Comparison of ENCODE assay signal across 1 cellular context in the genomic region with DNA sequence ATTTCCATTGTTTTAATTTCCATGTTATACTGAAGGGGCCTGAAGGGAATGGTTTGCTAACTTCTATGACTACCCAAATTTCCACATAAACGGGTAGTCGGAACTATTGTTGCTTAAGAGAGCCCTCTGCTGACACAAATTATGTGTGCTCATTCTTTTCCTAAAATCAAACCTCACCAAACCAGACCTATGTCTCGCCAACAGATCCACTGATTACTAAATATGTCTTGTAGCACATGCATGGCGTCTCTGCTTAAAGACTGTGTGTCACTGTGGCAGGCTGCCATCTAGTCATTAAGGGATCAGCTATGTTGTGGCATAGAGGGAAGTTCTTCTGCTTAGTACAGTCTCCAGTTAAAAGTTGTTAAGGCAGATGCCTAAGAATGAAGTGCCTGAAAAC.
TF ChIP-seq lines count a peak whose summit lies in the region.

No MANE protein-coding gene starts in this region.

TF ChIP-seq in GM23338, 12 proteins besides CTCF, POLR2A, EP300 and RAD21 (continued from another document):
- TF ChIP-seq, protein P1, sequence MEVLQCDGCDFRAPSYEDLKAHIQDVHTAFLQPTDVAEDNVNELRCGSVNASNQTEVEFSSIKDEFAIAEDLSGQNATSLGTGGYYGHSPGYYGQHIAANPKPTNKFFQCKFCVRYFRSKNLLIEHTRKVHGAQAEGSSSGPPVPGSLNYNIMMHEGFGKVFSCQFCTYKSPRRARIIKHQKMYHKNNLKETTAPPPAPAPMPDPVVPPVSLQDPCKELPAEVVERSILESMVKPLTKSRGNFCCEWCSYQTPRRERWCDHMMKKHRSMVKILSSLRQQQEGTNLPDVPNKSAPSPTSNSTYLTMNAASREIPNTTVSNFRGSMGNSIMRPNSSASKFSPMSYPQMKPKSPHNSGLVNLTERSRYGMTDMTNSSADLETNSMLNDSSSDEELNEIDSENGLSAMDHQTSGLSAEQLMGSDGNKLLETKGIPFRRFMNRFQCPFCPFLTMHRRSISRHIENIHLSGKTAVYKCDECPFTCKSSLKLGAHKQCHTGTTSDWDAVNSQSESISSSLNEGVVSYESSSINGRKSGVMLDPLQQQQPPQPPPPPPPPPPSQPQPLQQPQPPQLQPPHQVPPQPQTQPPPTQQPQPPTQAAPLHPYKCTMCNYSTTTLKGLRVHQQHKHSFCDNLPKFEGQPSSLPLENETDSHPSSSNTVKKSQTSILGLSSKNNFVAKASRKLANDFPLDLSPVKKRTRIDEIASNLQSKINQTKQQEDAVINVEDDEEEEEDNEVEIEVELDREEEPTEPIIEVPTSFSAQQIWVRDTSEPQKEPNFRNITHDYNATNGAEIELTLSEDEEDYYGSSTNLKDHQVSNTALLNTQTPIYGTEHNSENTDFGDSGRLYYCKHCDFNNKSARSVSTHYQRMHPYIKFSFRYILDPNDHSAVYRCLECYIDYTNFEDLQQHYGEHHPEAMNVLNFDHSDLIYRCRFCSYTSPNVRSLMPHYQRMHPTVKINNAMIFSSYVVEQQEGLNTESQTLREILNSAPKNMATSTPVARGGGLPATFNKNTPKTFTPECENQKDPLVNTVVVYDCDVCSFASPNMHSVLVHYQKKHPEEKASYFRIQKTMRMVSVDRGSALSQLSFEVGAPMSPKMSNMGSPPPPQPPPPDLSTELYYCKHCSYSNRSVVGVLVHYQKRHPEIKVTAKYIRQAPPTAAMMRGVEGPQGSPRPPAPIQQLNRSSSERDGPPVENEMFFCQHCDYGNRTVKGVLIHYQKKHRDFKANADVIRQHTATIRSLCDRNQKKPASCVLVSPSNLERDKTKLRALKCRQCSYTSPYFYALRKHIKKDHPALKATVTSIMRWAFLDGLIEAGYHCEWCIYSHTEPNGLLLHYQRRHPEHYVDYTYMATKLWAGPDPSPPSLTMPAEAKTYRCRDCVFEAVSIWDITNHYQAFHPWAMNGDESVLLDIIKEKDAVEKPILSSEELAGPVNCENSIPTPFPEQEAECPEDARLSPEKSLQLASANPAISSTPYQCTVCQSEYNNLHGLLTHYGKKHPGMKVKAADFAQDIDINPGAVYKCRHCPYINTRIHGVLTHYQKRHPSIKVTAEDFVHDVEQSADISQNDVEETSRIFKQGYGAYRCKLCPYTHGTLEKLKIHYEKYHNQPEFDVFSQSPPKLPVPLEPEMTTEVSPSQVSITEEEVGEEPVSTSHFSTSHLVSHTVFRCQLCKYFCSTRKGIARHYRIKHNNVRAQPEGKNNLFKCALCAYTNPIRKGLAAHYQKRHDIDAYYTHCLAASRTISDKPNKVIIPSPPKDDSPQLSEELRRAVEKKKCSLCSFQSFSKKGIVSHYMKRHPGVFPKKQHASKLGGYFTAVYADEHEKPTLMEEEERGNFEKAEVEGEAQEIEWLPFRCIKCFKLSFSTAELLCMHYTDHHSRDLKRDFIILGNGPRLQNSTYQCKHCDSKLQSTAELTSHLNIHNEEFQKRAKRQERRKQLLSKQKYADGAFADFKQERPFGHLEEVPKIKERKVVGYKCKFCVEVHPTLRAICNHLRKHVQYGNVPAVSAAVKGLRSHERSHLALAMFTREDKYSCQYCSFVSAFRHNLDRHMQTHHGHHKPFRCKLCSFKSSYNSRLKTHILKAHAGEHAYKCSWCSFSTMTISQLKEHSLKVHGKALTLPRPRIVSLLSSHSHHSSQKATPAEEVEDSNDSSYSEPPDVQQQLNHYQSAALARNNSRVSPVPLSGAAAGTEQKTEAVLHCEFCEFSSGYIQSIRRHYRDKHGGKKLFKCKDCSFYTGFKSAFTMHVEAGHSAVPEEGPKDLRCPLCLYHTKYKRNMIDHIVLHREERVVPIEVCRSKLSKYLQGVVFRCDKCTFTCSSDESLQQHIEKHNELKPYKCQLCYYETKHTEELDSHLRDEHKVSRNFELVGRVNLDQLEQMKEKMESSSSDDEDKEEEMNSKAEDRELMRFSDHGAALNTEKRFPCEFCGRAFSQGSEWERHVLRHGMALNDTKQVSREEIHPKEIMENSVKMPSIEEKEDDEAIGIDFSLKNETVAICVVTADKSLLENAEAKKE (CRISPR knock-in tag; IDR thresholded peaks at IDR 0.05) = no peak
